Comparison of ENCODE assay signal across 8 cellular contexts in the genomic region with DNA sequence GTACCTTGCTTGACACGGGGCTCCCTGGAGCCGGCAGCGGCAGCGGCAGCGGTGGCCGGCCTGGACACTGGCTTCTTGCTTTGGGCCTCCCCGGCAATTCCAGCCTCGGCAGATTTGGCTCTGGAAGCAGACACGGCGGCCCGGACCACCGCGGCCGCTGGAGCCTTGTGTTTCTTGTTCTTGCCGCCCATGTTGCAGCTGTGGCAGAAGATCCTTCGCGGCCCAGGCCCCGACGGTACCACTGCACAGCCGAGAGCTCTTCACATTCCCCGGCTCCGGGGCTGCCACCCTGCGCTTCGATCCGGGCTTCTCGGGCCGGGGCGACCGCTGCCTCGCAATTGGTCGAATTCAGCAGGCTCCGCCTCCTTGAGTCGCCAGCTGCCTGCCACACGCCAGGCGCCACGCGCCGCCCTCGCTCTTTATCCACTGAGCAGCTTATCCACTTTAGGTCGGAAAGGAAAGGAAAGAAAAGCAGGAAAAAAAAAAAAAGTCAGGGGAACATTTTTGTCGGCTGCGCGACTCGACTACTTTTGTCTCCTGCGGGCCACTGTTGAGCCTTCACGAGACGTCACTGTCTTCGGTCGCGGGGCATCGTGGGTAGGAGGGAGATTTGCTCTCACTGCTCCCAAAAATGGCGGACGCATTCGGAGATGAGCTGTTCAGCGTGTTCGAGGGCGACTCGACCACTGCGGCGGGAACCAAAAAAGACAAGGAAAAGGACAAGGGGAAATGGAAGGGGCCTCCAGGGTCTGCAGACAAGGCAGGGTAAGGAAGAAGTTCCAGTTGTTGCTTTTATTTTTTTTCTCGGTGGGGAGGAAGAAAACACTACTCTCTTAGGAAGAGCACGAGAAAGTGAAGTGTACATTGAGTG. TPM values are rescaled to one million over a fixed set of nuclear protein-coding genes. Genes with fewer than 3 reads are reported as not detected.
DNase-seq lines count a peak whose midpoint lies in the region; ATAC-seq and TF ChIP-seq lines count a peak whose summit lies in the region.

Gene DHX29, minus strand, starts transcription at position 312 of the 871 bp plus-strand sequence. Its CDS starts 121 bp downstream, at position 191.
Gene MTREX, plus strand, starts transcription at position 607 of the 871 bp plus-strand sequence. Its CDS starts 25 bp downstream, at position 632.

- H3K27ac Mint-ChIP-seq in naive thymus-derived CD8-positive, alpha-beta T cell, result no peak within 1 kb of the TSS

- peak; percentile 93 to 96 for ATAC-seq in naive thymus-derived CD8-positive, alpha-beta T cell

- DNase-seq in EL (peak; percentile 91), H4 (ENCODE audit: low spot score) (peak; percentile 89), LNCaP clone FGC (ENCODE audit: low read depth) (peak; percentile 59), RPMI8226 (peak; percentile 94), fibroblast of peridontal ligament (ENCODE audit: extremely low read depth) (peak; percentile 91)
- DNase-seq in activated T-helper 1 cell treated with anti-CD3 and anti-CD28 coated beads, Interleukin-2, amount 50 U/mL, for 16 hours (ENCODE audit: low read depth in 1 of 2, low spot score in 1 of 2), result peak; percentile 77 to 80
- DNase-seq in naive thymus-derived CD8-positive, alpha-beta T cell, result peak; percentile 75 to 97 (median 86)
- DNase-seq in stimulated activated naive CD4-positive, alpha-beta T cell (lab: John Stamatoyannopoulos, UW), result peak; percentile 81 to 99 (median 90)

- TF ChIP-seq CTCF in LNCaP clone FGC (IDR thresholded peaks at IDR 0.05; ENCODE audit: control insufficient read depth, extremely low read depth, insufficient read depth), result no peak

- POLR2A ChIA-PET in naive thymus-derived CD8-positive, alpha-beta T cell (lab: Charles Lee), result interaction anchor here (0.7 to 1.7 kb wide), 8 partner anchors 9 to 996 kb away, joined by 3 to 9 read pairs (median 3); partner anchors contain the start of gene PLPP1

- H3K36me3 Mint-ChIP-seq in naive thymus-derived CD8-positive, alpha-beta T cell, result peaks cover 0 to 21% (median 2%) of the 10 kb centered on the region in 3 donors

- H3K9me3 Mint-ChIP-seq in naive thymus-derived CD8-positive, alpha-beta T cell, result no peaks in the 10 kb centered on the region

- H3K27me3 Mint-ChIP-seq in naive thymus-derived CD8-positive, alpha-beta T cell, result no peaks in the 10 kb centered on the region

- H3K4me3 ChIP-seq in LNCaP clone FGC (ENCODE audit: low read depth, low read length), result peak within 1 kb of the TSS; percentile 80

- H3K4me1 Mint-ChIP-seq in naive thymus-derived CD8-positive, alpha-beta T cell, result peaks cover 12 to 37% (median 34%) of the 10 kb centered on the region in 4 donors

- no peak within 1 kb of the TSS for H3K4me3 Mint-ChIP-seq in naive thymus-derived CD8-positive, alpha-beta T cell

RNA-seq across cellular contexts. Expression of gene DHX29, which starts in this region (rescaled TPM):
- 22.6 and 26.8 TPM in 2 replicates for total RNA-seq in H4 (2014; rRNA removed; shearing (Covaris generic))
- 10 to 100 TPM; 19.9 to 23.9 TPM for total RNA-seq in naive thymus-derived CD8-positive, alpha-beta T cell
- 10 to 100 TPM; 14.3 to 16.0 (median 15.4) TPM for polyA plus RNA-seq in naive thymus-derived CD8-positive, alpha-beta T cell

RNA-seq across cellular contexts. Expression of gene MTREX, which starts in this region (rescaled TPM):
- total RNA-seq in H4 (2014; rRNA removed; shearing (Covaris generic)), result 95.0 and 125 TPM in 2 replicates
- 10 to 100 TPM; 69.2 to 79.9 TPM for total RNA-seq in naive thymus-derived CD8-positive, alpha-beta T cell
- polyA plus RNA-seq in naive thymus-derived CD8-positive, alpha-beta T cell, result 10 to 100 TPM; 24.3 to 35.8 (median 27.4) TPM

Comparison
In these comparisons a context has a peak if more than half of its experiments do, and no peak if none do; other contexts are left out.
1. Peak in every context shown above with its lines: DNase-seq, ATAC-seq and H3K4me3 ChIP-seq.